1 cellular context compared by ENCODE assay signal in the genomic region with DNA sequence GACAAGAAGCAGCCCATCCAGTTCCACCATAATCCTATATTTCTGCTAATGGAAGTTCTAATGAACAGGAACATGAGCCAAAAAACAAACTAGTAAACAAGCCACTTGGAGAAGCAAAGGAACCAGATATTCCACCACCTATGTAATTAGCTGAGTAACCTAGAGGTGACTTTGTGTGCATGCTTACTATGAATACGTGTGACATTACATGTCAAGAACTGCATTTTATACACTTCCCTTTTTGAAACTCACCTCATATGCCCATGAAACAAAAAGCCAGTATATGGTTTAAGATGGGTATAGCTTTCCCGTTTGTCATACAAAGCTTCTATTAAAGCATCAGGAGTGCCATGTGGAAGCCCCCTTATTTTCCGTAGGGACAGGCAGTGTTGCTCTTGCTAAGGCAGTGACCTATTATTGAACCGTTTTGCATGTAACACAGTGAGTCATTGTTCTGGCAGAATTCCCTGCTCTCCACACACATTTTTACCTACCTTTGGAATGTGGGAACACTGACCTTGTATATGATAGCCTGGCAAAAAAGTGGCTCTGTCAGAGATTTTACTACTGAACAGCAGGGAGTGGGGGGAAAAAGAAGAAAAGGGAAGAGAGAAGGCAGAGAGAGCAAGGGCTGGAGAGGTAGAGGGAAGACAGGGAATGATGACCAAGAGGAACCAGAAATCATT.
TF ChIP-seq lines count a peak whose summit lies in the region.

No MANE protein-coding gene starts in this region.

TF ChIP-seq in GM12878, 131 proteins besides CTCF, POLR2A, EP300 and RAD21 (continued from another document):
- TF ChIP-seq, protein P1, sequence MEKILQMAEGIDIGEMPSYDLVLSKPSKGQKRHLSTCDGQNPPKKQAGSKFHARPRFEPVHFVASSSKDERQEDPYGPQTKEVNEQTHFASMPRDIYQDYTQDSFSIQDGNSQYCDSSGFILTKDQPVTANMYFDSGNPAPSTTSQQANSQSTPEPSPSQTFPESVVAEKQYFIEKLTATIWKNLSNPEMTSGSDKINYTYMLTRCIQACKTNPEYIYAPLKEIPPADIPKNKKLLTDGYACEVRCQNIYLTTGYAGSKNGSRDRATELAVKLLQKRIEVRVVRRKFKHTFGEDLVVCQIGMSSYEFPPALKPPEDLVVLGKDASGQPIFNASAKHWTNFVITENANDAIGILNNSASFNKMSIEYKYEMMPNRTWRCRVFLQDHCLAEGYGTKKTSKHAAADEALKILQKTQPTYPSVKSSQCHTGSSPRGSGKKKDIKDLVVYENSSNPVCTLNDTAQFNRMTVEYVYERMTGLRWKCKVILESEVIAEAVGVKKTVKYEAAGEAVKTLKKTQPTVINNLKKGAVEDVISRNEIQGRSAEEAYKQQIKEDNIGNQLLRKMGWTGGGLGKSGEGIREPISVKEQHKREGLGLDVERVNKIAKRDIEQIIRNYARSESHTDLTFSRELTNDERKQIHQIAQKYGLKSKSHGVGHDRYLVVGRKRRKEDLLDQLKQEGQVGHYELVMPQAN (conservative IDR thresholded peaks at IDR 0.05), result no peak
